1 cellular context compared by ENCODE assay signal in the genomic region with DNA sequence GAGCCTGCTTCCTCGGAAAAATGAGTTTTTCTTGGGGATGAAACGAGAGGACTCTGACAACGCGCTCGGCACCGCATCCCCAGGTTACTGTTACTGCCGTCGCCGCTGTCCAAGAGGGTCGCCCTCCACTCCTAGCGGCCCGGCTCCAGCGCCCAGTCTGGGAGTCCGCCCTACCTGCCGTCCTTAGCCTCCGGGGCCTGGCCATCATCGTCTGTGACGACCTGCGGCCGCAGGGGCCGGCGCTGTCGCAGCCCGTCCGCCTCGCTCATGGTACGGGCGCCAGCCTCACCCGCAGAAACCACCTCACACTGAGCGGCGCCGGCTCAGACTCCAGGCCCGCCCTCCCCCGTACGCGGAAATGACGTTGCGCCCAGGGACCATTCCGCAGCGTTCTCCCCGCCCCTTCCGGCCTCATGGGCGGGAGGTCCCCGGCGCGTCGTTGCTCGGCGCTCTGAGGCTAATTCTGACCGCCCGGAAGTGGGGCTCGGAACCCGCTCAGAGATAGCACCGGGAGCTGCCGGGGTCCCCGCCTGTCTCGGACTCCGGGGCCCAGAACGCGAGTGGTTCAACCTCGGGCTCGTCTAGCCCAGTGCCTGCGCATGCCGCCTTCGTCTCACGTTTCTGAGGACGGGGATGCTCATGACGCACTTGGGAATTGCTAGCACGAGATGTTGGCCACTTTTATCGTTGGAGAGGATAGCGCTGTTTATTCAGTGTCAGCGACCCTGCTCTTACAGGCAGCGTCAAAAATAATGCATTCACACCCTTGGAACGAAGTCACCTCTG.
A peak's percentile ranks its signal among the peaks of the same experiment; 100 is the strongest.
TF ChIP-seq lines count a peak whose summit lies in the region.

A gene with protein sequence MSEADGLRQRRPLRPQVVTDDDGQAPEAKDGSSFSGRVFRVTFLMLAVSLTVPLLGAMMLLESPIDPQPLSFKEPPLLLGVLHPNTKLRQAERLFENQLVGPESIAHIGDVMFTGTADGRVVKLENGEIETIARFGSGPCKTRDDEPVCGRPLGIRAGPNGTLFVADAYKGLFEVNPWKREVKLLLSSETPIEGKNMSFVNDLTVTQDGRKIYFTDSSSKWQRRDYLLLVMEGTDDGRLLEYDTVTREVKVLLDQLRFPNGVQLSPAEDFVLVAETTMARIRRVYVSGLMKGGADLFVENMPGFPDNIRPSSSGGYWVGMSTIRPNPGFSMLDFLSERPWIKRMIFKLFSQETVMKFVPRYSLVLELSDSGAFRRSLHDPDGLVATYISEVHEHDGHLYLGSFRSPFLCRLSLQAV (minus strand): TSS at position 332 of the 786 bp plus-strand sequence. CDS start 63 bp downstream, at position 269.

TF ChIP-seq in WTC11, 78 proteins besides CTCF, POLR2A, EP300 and RAD21 (continued from another document):
- TF ChIP-seq, protein P1, sequence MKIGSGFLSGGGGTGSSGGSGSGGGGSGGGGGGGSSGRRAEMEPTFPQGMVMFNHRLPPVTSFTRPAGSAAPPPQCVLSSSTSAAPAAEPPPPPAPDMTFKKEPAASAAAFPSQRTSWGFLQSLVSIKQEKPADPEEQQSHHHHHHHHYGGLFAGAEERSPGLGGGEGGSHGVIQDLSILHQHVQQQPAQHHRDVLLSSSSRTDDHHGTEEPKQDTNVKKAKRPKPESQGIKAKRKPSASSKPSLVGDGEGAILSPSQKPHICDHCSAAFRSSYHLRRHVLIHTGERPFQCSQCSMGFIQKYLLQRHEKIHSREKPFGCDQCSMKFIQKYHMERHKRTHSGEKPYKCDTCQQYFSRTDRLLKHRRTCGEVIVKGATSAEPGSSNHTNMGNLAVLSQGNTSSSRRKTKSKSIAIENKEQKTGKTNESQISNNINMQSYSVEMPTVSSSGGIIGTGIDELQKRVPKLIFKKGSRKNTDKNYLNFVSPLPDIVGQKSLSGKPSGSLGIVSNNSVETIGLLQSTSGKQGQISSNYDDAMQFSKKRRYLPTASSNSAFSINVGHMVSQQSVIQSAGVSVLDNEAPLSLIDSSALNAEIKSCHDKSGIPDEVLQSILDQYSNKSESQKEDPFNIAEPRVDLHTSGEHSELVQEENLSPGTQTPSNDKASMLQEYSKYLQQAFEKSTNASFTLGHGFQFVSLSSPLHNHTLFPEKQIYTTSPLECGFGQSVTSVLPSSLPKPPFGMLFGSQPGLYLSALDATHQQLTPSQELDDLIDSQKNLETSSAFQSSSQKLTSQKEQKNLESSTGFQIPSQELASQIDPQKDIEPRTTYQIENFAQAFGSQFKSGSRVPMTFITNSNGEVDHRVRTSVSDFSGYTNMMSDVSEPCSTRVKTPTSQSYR (CRISPR knock-in tag; IDR thresholded peaks at IDR 0.05) = 0 out of 2 replicates have a peak, but pooled peaks have one; percentile 75
- TF ChIP-seq HMGXB4 (CRISPR knock-in tag; IDR thresholded peaks at IDR 0.05) (peak; percentile 72), KAT7 (CRISPR knock-in tag; IDR thresholded peaks at IDR 0.05; ENCODE audit: borderline replicate concordance) (no peak), RELA (CRISPR knock-in tag; IDR thresholded peaks at IDR 0.05; ENCODE audit: borderline replicate concordance) (0 out of 2 replicates have a peak, but pooled peaks have one; percentile 72), JAZF1 (CRISPR knock-in tag; IDR thresholded peaks at IDR 0.05) (no peak), ZNF317 (CRISPR knock-in tag; IDR thresholded peaks at IDR 0.05; ENCODE audit: borderline replicate concordance, low read depth) (no peak)
